14 cellular contexts compared by ENCODE assay signal in the genomic region with DNA sequence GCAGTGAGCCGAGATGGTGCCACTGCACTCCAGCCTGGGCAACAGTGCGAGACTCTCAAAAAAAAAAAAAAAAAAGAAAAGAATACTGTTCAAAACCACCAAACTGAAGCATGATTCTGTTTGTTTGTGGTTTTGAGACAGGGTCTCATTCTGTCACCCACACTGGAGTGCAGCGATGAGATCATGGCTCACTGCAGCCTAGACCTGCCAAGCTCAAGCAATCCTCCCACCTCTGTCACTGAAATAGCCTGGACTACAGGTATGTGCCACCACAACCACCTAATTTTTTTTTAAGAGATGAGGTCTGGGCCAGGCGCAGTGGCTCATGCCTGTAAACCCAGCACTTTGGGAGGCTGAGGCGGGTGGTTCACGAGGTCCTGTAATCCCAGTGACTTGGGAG.
"Had no signal": no experiment of that assay in that cellular context is flagged by ENCODE, and none has a peak within 500 bp of the region (broad histone marks: within the 10 kb centered on the region; RNA-seq: fewer than 3 reads in every experiment).

No MANE protein-coding gene starts in this region.

- H3K27me3 ChIP-seq: left lung, suprapubic skin, transverse colon, vagina had no signal

- ATAC-seq: activated T-helper 17 cell treated with anti-CD3 and anti-CD28 coated beads, Interleukin-2, amount 50 U/mL, for 72 hours; left lung had no signal

- H3K9me3 ChIP-seq: left lung, suprapubic skin, transverse colon, vagina had no signal

- H3K27ac ChIP-seq: left lung, suprapubic skin, transverse colon, vagina had no signal

- DNase-seq: activated CD4-positive, alpha-beta T cell treated with anti-CD3 and anti-CD28 coated beads, Interleukin-2, amount 50 U/mL, for 4 hours; activated naive CD4-positive, alpha-beta T cell; activated naive CD8-positive, alpha-beta T cell treated with anti-CD3 and anti-CD28 coated beads, Interleukin-2, amount 10 ng/mL, durations not matched to agents 7 days and 5 days; activated T-cell treated with anti-CD3 and anti-CD28 coated beads for 4 hours; caudate nucleus; erythroblast; head of caudate nucleus; left lung; mammary epithelial cell; midbrain; transverse colon had no signal

- H3K4me3 ChIP-seq: left lung, suprapubic skin, transverse colon, vagina had no signal
